20 cellular contexts compared by ENCODE assay signal in the genomic region with DNA sequence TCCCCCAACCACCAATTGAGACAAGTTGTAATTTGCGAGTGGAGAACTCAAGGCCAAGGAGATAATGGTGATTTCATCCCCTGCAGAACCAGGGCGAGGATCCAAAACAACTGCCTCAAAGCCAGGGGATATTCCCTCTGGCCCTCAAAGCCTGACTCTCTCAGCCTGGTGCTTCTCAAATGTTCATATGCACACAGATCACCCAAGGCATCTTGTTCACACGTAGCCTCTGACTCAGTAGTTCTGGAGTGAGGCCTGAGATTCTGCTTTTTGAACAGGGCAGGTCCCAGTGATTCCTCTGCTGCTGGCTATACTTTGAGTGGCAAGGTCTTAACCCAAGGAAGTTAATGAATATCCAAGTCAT. TPM values are rescaled to one million over a fixed set of nuclear protein-coding genes. Genes with fewer than 3 reads are reported as not detected.
DNase-seq lines count a peak whose midpoint lies in the region; ATAC-seq and TF ChIP-seq lines count a peak whose summit lies in the region.
"Had no signal": no experiment of that assay in that cellular context is flagged by ENCODE, and none has a peak within 500 bp of the region (broad histone marks: within the 10 kb centered on the region; RNA-seq: fewer than 3 reads in every experiment).

No MANE protein-coding gene starts in this region.

- H3K9me3 Mint-ChIP-seq in T-cell = no peaks in the 10 kb centered on the region

- peak overlapping the region; percentile 28; the same call in 1 of the 2 replicates for H3K27ac ChIP-seq in VCaP
- H3K27ac ChIP-seq: GM23248, SJSA1 had no signal

- intact Hi-C loops in left ventricle myocardium superior (cut with micrococcal nuclease) = no loop called here

- H3K4me3 ChIP-seq in fibroblast of the aortic adventitia (ENCODE audit: low read depth, low read length) = no peak overlapping the region
- H3K4me3 ChIP-seq: GM23248, K562, SJSA1 had no signal

- no peak overlapping the region for H3K27ac Mint-ChIP-seq in T-cell

- H3K4me1 Mint-ChIP-seq in T-cell = no peaks in the 10 kb centered on the region

- TF ChIP-seq CTCF in VCaP (conservative IDR thresholded peaks at IDR 0.05) (no peak), fibroblast of the aortic adventitia (IDR thresholded peaks at IDR 0.05; ENCODE audit: insufficient read depth, low read length) (no peak)

- no peaks in the 10 kb centered on the region for H3K36me3 Mint-ChIP-seq in T-cell

- H3K27me3 Mint-ChIP-seq in T-cell = peaks cover 2 to 9% of the 10 kb centered on the region in 2 donors

- POLR2A ChIA-PET in T-cell (lab: Charles Lee) = no interaction called here

- no peak overlapping the region for H3K4me3 Mint-ChIP-seq in T-cell

- peak; percentile 47 for DNase-seq in fibroblast of the aortic adventitia (ENCODE audit: low read depth)
- peak; percentile 38 for DNase-seq in left ventricle myocardium superior
- peak; percentile 27 for DNase-seq in renal cortical epithelial cell (ENCODE audit: low read depth)
- no peak for DNase-seq in T-cell
- DNase-seq: Calu3; DMS79 treated with DMSO at 0.1 percent for 48 hours; GM23248; H7; Kasumi-1; NCI-H1105; NCI-H446 treated with DMSO at 0.1 percent for 48 hours; NCI-H526; NCI-H82; NK-92 treated with Interleukin-12 subunit alpha and Interleukin-12 subunit beta, amount 100 ng/mL, for 24 hours; PC-3 had no signal

- ATAC-seq in left ventricle myocardium superior = peak; percentile 77
- ATAC-seq in T-cell (replicated peaks in 1 of 4) = no peak
- no peak for ATAC-seq in GM21367 (IDR thresholded peaks at IDR 0.05; ENCODE audit: unreplicated experiment)
- no peak for ATAC-seq in HG02852 (IDR thresholded peaks at IDR 0.05; ENCODE audit: unreplicated experiment)
- ATAC-seq: K562 had no signal

- CTCF ChIA-PET in T-cell (lab: Charles Lee) = no interaction called here

RNA-seq across cellular contexts. Expression of gene WWC1, which starts 30.3 kb away (rescaled TPM):
- 0.45 and 2.7 TPM in 2 replicates for total RNA-seq in fibroblast of the aortic adventitia (ENCODE audit: low replicate concordance)
- total RNA-seq in left ventricle myocardium superior = 4.3 TPM
- total RNA-seq in renal cortical epithelial cell = 173 and 319 TPM in 2 replicates
- 1 to 10 TPM in 3 of 5 donors, under 1 TPM in 2; 0.83 to 2.0 (median 1.6) TPM for total RNA-seq in T-cell

Comparison
In these comparisons a context has a peak if more than half of its experiments do, and no peak if none do; other contexts are left out.
1. DNase-seq: peak in fibroblast of the aortic adventitia (single experiment), left ventricle myocardium superior (single experiment) and renal cortical epithelial cell (single experiment); none in T-cell (0 of 34).
2. RNA of gene WWC1, which starts 30.3 kb away (total RNA-seq): 173 to 319 TPM in renal cortical epithelial cell; 4.3 TPM in left ventricle myocardium superior (single experiment), 0.83 to 2.0 TPM in T-cell and 0.45 to 2.7 TPM in fibroblast of the aortic adventitia; every median in the first group is over 10 times any median in the second.